ENCODE assay signal across 8 cellular contexts in genomic region chr22:40346178-40347064, GRCh38. TPM values are rescaled to one million over a fixed set of nuclear protein-coding genes. Genes with fewer than 3 reads are reported as not detected.
DNase-seq lines count a peak whose midpoint lies in the region; ATAC-seq and TF ChIP-seq lines count a peak whose summit lies in the region.

Gene ADSL (plus strand): TSS chr22:40346500. CDS start chr22:40346559, 59 bp downstream.

- H3K4me3 Mint-ChIP-seq in Calu3 (ENCODE audit: low read depth, unreplicated experiment): peak within 1 kb of the TSS; percentile 88
- H3K4me3 Mint-ChIP-seq in activated T-cell treated with anti-CD3 and anti-CD28 coated beads, Interleukin-2, amount 50 U/mL, for 24 hours: peak within 1 kb of the TSS; percentile 99

- peak; percentile 93 for DNase-seq in Calu3
- peak; percentile 94 for DNase-seq in activated T-cell treated with anti-CD3 and anti-CD28 coated beads, Interleukin-2, amount 50 U/mL, for 24 hours
- DNase-seq in erythroblast (lab: John Stamatoyannopoulos, UW): peak; percentile 87 to 89
- DNase-seq in stimulated activated CD8-positive, alpha-beta memory T cell treated with anti-CD3 and anti-CD28 coated beads, Interleukin-4, amount 100 ng/mL, for 48 hours: peak; percentile 91

- H3K27me3 Mint-ChIP-seq in Calu3 (ENCODE audit: unreplicated experiment): no peaks in the 10 kb centered on the region
- H3K27me3 Mint-ChIP-seq in activated T-cell treated with anti-CD3 and anti-CD28 coated beads, Interleukin-2, amount 50 U/mL, for 24 hours: no peaks in the 10 kb centered on the region

- no TSS peak for BruUV-seq in Calu3 (replicated peaks; lab: Mats Ljungman, UMichigan)

- H3K9ac ChIP-seq in HUES64 (ENCODE audit: low read depth, low read length) (peak within 1 kb of the TSS; percentile 91), mucosa of stomach (ENCODE audit: low read length) (peak within 1 kb of the TSS; percentile 81)

- H3K9me3 Mint-ChIP-seq in Calu3 (ENCODE audit: low read depth, unreplicated experiment): no peaks in the 10 kb centered on the region
- H3K9me3 Mint-ChIP-seq in activated T-cell treated with anti-CD3 and anti-CD28 coated beads, Interleukin-2, amount 50 U/mL, for 24 hours: no peaks in the 10 kb centered on the region

- peak within 1 kb of the TSS; percentile 92 for H3K27ac Mint-ChIP-seq in Calu3 (ENCODE audit: unreplicated experiment)
- peak within 1 kb of the TSS; percentile 99 for H3K27ac Mint-ChIP-seq in activated T-cell treated with anti-CD3 and anti-CD28 coated beads, Interleukin-2, amount 50 U/mL, for 24 hours

- peaks cover 27% of the 10 kb centered on the region for H3K4me1 Mint-ChIP-seq in Calu3 (ENCODE audit: low read depth, unreplicated experiment)
- H3K4me1 Mint-ChIP-seq in activated T-cell treated with anti-CD3 and anti-CD28 coated beads, Interleukin-2, amount 50 U/mL, for 24 hours (ENCODE audit: low read depth): peaks cover 52% of the 10 kb centered on the region

- peaks cover 53% of the 10 kb centered on the region for H3K36me3 Mint-ChIP-seq in Calu3 (ENCODE audit: insufficient read depth, unreplicated experiment)
- H3K36me3 Mint-ChIP-seq in activated T-cell treated with anti-CD3 and anti-CD28 coated beads, Interleukin-2, amount 50 U/mL, for 24 hours (ENCODE audit: low read depth): peaks cover 62% of the 10 kb centered on the region

- H3K9me3 ChIP-seq in HUES64 (ENCODE audit: insufficient read depth, low read depth, low read length) (no peaks in the 10 kb centered on the region), mucosa of stomach (ENCODE audit: control insufficient read depth, low read length) (no peaks in the 10 kb centered on the region)

- CTCF ChIA-PET in Calu3 (lab: Charles Lee): interaction anchor here (0.7 kb wide), 2 partner anchors 148 to 302 kb away, joined by 4 to 11 read pairs; no protein-coding TSS in a partner anchor

- intact Hi-C loops in Calu3 (cut with micrococcal nuclease; ENCODE audit: unreplicated experiment): loop anchor here (2.0 to 5.0 kb wide), 2 partner anchors 189 to 302 kb away; no protein-coding TSS in a partner anchor

- WGBS in HUES64: under 1% methylated on average over 65 of the region's 65 CpGs

- H3K4me3 ChIP-seq in HUES64 (ENCODE audit: low read length): peak within 1 kb of the TSS; percentile 92
- H3K4me3 ChIP-seq in mucosa of stomach (ENCODE audit: low read length): peak within 1 kb of the TSS; percentile 86

- TF ChIP-seq POLR2A in erythroblast (IDR thresholded peaks at IDR 0.05; ENCODE audit: low read length): peak; percentile 92

- no peak for TF ChIP-seq CTCF in Calu3 (IDR thresholded peaks at IDR 0.05; ENCODE audit: unreplicated experiment)

- peak within 1 kb of the TSS; percentile 91 for H3K27ac ChIP-seq in HUES64 (ENCODE audit: low read depth, low read length)

- H3K4me1 ChIP-seq in HUES64 (ENCODE audit: insufficient read depth, low read length) (peaks cover 11% of the 10 kb centered on the region; the same call in 1 of the 2 replicates), mucosa of stomach (ENCODE audit: control insufficient read depth, insufficient read depth, low read length) (peaks cover 11% of the 10 kb centered on the region)

- peak; percentile 77 for ATAC-seq in GM21390 (IDR thresholded peaks at IDR 0.05; ENCODE audit: unreplicated experiment)

- H3K27me3 ChIP-seq in HUES64 (ENCODE audit: insufficient read depth, low read length) (no peaks in the 10 kb centered on the region), mucosa of stomach (ENCODE audit: control insufficient read depth, insufficient read depth, low read length) (no peaks in the 10 kb centered on the region)

- H3K36me3 ChIP-seq in HUES64 (ENCODE audit: insufficient read depth, low read length) (peaks cover 36% of the 10 kb centered on the region), mucosa of stomach (ENCODE audit: control insufficient read depth, insufficient read depth, low read length) (no peaks in the 10 kb centered on the region)

TF ChIP-seq in PFSK-1, 5 proteins besides CTCF, POLR2A, EP300 and RAD21:
- TF ChIP-seq TAF1 (IDR thresholded peaks at IDR 0.05; ENCODE audit: borderline replicate concordance, insufficient read depth, low read length): peak; percentile 86
- no peak; a peak in 1 of 4 replicates for TF ChIP-seq REST (IDR thresholded peaks at IDR 0.05; ENCODE audit: insufficient read depth in 1 of 2, low read depth in 2 of 2, low read length in 2 of 2)
- peak; percentile 98 for TF ChIP-seq POLR2AphosphoS5 (IDR thresholded peaks at IDR 0.05; ENCODE audit: low read depth, low read length)
- peak; percentile 93 for TF ChIP-seq FOXP2 (optimal IDR thresholded peaks at IDR 0.05; ENCODE audit: borderline replicate concordance, extremely low read depth, extremely low read length, insufficient read depth)

RNA-seq across cellular contexts. Expression of gene ADSL, which starts in this region (rescaled TPM):
- total RNA-seq in Calu3 (2022): 89.0 and 96.3 TPM in 2 replicates
- polyA plus RNA-seq in HUES64 (2013, experiment 1 of 2): 175 TPM
- 166 TPM for polyA plus RNA-seq in HUES64 (2013, experiment 2 of 2)
- polyA plus RNA-seq in PFSK-1 (2012; ENCODE audit: insufficient read length, low read depth): 155 TPM

Comparison
In these comparisons a context has a peak if more than half of its experiments do, and no peak if none do; other contexts are left out.
1. Peak in every context shown above with its lines: DNase-seq, ATAC-seq, H3K4me3 ChIP-seq and H3K27ac ChIP-seq.